In the genomic region with DNA sequence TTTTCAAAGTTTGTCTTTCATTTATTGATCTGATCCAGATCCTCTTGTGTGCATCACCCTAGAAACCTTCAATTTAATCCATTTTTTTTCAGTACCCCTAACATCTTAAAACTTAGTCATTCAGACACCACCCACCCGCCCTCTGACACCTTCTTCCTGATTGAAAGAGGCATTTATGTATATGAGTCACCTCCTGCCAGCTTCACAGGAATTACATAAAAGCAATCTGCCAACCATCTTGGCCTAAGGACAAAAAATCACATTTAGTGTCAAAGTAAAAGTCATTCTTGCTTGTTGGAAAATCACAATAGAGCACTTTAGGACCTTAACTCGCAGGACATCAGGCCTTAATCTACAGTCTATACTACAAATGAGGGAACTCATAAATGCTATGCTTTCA, we compare ENCODE assay signal across 12 cellular contexts. TPM values are rescaled to one million over a fixed set of nuclear protein-coding genes. Genes with fewer than 3 reads are reported as not detected.
A peak's percentile ranks its signal among the peaks of the same experiment; 100 is the strongest.
DNase-seq lines count a peak whose midpoint lies in the region; FAIRE-seq and TF ChIP-seq lines count a peak whose summit lies in the region.
"Had no signal": no experiment of that assay in that cellular context is flagged by ENCODE, and none has a peak within 500 bp of the region (broad histone marks: within the 10 kb centered on the region; RNA-seq: fewer than 3 reads in every experiment).

No MANE protein-coding gene starts in this region.

- TF ChIP-seq CTCF in osteocyte (IDR thresholded peaks at IDR 0.05) = no peak

- H3K36me3 Mint-ChIP-seq in osteocyte (ENCODE audit: unreplicated experiment) = no peaks in the 10 kb centered on the region

- no peaks in the 10 kb centered on the region for H3K9me3 ChIP-seq in MG63

- no peak overlapping the region for H3K4me3 ChIP-seq in MG63

- peaks cover 26% of the 10 kb centered on the region for H3K4me1 Mint-ChIP-seq in osteocyte (ENCODE audit: unreplicated experiment)

- no peak for FAIRE-seq in frontal cortex (lab: Jason Lieb, UNC)
- FAIRE-seq: GM12891 had no signal

- H3K36me3 ChIP-seq in MG63 = no peaks in the 10 kb centered on the region

- peak overlapping the region; percentile 67 for H3K27ac Mint-ChIP-seq in osteocyte (ENCODE audit: unreplicated experiment)

- DNase-seq in DMS53 (lab: John Stamatoyannopoulos, UW) = peak; percentile 8
- no peak for DNase-seq in DMS53 treated with DMSO at 0.1 percent for 48 hours (lab: John Stamatoyannopoulos, UW; ENCODE audit: unreplicated experiment)
- DNase-seq in MG63 = peak; percentile 67
- DNase-seq in dermis microvascular lymphatic vessel endothelial cell (ENCODE audit: low read depth in 2 of 2) = peak; percentile 56 to 92
- no peak for DNase-seq in osteocyte (ENCODE audit: extremely low spot score, unreplicated experiment)
- no peak for DNase-seq in retina
- no peak for DNase-seq in mesenteric fat pad (ENCODE audit: low spot score)
- DNase-seq in frontal cortex (ENCODE audit: low spot score in 2 of 2) = no peak
- DNase-seq: 8988T; activated CD8-positive, alpha-beta memory T cell treated with anti-CD3 and anti-CD28 coated beads for 24 hours; effector CD4-positive, alpha-beta T cell had no signal

- H3K9me3 Mint-ChIP-seq in osteocyte (ENCODE audit: unreplicated experiment) = peaks cover 7% of the 10 kb centered on the region

- H3K27me3 Mint-ChIP-seq in osteocyte (ENCODE audit: unreplicated experiment) = no peaks in the 10 kb centered on the region

- H3K4me3 Mint-ChIP-seq in osteocyte (ENCODE audit: unreplicated experiment) = no peak overlapping the region

- no peaks in the 10 kb centered on the region for H3K27me3 ChIP-seq in MG63

RNA-seq across cellular contexts. Expression of gene NDST3, which starts 52.0 kb away (rescaled TPM):
- not detected in 2 replicates for total RNA-seq in MG63 (2014; rRNA removed; shearing (Covaris generic); ENCODE audit: low replicate concordance)
- total RNA-seq in dermis microvascular lymphatic vessel endothelial cell = 3.0 and 8.3 TPM in 2 replicates
- 3.2 and 3.6 TPM in 2 replicates for total RNA-seq in osteocyte
- total RNA-seq in mesenteric fat pad = not detected
- 39.1 TPM for total RNA-seq in frontal cortex

Comparison
In these comparisons a context has a peak if more than half of its experiments do, and no peak if none do; other contexts are left out.
1. DNase-seq: peak in DMS53 (single experiment), MG63 (single experiment) and dermis microvascular lymphatic vessel endothelial cell (2 of 2); none in DMS53 treated with DMSO at 0.1 percent for 48 hours (single experiment), osteocyte (single experiment), retina (single experiment), mesenteric fat pad (single experiment) and frontal cortex (0 of 2).